Comparison of ENCODE assay signal across 8 cellular contexts in the genomic region with DNA sequence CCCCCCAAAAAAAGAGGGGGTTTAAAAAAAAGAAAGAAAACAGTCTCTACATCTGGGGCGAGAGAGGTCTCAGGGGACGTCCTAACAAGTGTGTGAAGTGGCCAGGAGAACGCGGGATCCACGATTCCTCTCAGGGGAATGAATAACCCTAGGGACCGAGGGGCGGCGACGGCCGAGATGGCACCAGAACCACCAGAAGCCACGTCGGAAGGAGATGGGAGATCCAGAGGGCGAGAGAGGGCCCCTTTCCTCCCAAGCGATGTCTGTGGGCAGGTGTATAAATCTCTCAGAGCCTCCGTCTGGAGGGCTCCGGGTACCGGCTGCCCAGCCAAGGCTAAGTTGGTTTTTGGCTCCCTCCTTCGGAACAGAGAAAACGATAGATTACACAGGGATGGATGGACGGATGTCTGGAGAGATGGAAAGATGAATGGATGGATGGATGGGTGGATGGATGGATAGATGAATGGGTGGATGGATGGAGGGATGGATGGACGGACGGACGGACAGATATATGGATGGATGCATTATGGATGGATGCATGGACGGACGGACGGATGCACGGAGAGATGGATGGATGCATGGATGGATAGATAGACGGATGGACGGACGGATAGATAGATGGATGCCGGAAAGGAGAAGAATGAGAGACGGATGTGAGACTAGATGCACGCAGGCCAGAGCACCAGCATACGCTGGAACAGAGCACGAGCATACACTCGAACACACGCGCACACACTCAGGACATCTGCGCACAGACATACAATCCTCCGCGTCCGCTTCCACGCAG. TPM values are rescaled to one million over a fixed set of nuclear protein-coding genes. Genes with fewer than 3 reads are reported as not detected.
DNase-seq lines count a peak whose midpoint lies in the region; ATAC-seq and TF ChIP-seq lines count a peak whose summit lies in the region.

No MANE protein-coding gene starts in this region.

- peaks cover 58% of the 10 kb centered on the region for H3K79me2 ChIP-seq in hepatocyte

- H3K36me3 ChIP-seq in Caco-2 (ENCODE audit: control insufficient read depth, insufficient read depth, low read length): no peaks in the 10 kb centered on the region
- H3K36me3 ChIP-seq in hepatocyte (replicated peaks; ENCODE audit: insufficient read depth, low read depth): no peaks in the 10 kb centered on the region

- no TSS peak for BruUV-seq in Caco-2 (replicated peaks; lab: Mats Ljungman, UMichigan)

- POLR2A ChIA-PET in Caco-2 (lab: Charles Lee): interaction anchor here (1.3 kb wide), 1 partner anchor 17 kb away, joined by 3 read pairs; no protein-coding TSS in a partner anchor

- H3K4me3 Mint-ChIP-seq in Caco-2 (ENCODE audit: unreplicated experiment): peak overlapping the region; percentile 81
- peak overlapping the region; percentile 94 for H3K4me3 Mint-ChIP-seq in activated naive CD8-positive, alpha-beta T cell

- no peaks in the 10 kb centered on the region for H3K27me3 Mint-ChIP-seq in Caco-2 (ENCODE audit: insufficient read depth, unreplicated experiment)
- peaks cover 37% of the 10 kb centered on the region for H3K27me3 Mint-ChIP-seq in activated naive CD8-positive, alpha-beta T cell

- CTCF ChIA-PET in Caco-2 (lab: Charles Lee): interaction anchor here (1.2 kb wide), 1 partner anchor 35 kb away, joined by 4 read pairs; no protein-coding TSS in a partner anchor

- H3K27me3 ChIP-seq in Caco-2 (replicated peaks; ENCODE audit: control insufficient read depth, insufficient read depth, low read length) (no peaks in the 10 kb centered on the region), hepatocyte (peaks cover 17% of the 10 kb centered on the region)

- H2AFZ ChIP-seq in hepatocyte: no peak overlapping the region

- no peak overlapping the region for H3K27ac ChIP-seq in hepatocyte

- peaks cover 6% of the 10 kb centered on the region for H4K20me1 ChIP-seq in hepatocyte (ENCODE audit: insufficient read depth, poor library complexity, severe bottlenecking)

- peaks cover 59% of the 10 kb centered on the region for H3K4me1 Mint-ChIP-seq in Caco-2 (ENCODE audit: low read depth, unreplicated experiment)
- H3K4me1 Mint-ChIP-seq in activated naive CD8-positive, alpha-beta T cell (ENCODE audit: low read depth): peaks cover 29% of the 10 kb centered on the region

- H3K4me2 ChIP-seq in hepatocyte: peak overlapping the region; percentile 99

- no peaks in the 10 kb centered on the region for H3K9me3 Mint-ChIP-seq in Caco-2 (ENCODE audit: unreplicated experiment)
- H3K9me3 Mint-ChIP-seq in activated naive CD8-positive, alpha-beta T cell (ENCODE audit: low read depth): no peaks in the 10 kb centered on the region

- H3K9me2 ChIP-seq in hepatocyte (replicated peaks; ENCODE audit: insufficient read depth): no peaks in the 10 kb centered on the region

- no peaks in the 10 kb centered on the region for H3K9me3 ChIP-seq in Caco-2
- H3K9me3 ChIP-seq in hepatocyte (ENCODE audit: low read depth): no peaks in the 10 kb centered on the region

- peaks cover 21% of the 10 kb centered on the region for H3K4me1 ChIP-seq in Caco-2
- peaks cover 7% of the 10 kb centered on the region for H3K4me1 ChIP-seq in hepatocyte (ENCODE audit: insufficient read depth)

- no peak for TF ChIP-seq CTCF in Caco-2 (IDR thresholded peaks at IDR 0.05; ENCODE audit: insufficient read depth in 1 of 2, low read depth in 1 of 2, low read length in 1 of 2, severe bottlenecking in 1 of 2, unreplicated experiment in 1 of 2)
- TF ChIP-seq CTCF in hepatocyte (IDR thresholded peaks at IDR 0.05; ENCODE audit: poor library complexity): peak; percentile 44

- H3K27ac Mint-ChIP-seq in Caco-2 (ENCODE audit: unreplicated experiment): peak overlapping the region; percentile 23
- no peak overlapping the region for H3K27ac Mint-ChIP-seq in activated naive CD8-positive, alpha-beta T cell

- no peak for ATAC-seq in HG03571 (IDR thresholded peaks at IDR 0.05; ENCODE audit: unreplicated experiment)
- no peak for ATAC-seq in activated CD4-positive, CD25-positive, alpha-beta regulatory T cell treated with anti-CD3 and anti-CD28 coated beads, Interleukin-2, amount 50 U/mL, for 24 hours

- H3K4me3 ChIP-seq in Caco-2 (ENCODE audit: low read depth, low read length) (peak overlapping the region; percentile 93), hepatocyte (peak overlapping the region; percentile 58), skeletal muscle cell (ENCODE audit: low read depth, low read length) (peak overlapping the region; percentile 85)

- WGBS in hepatocyte (ENCODE audit: low lambda C conversion rate, missing lambda C conversion rate): 10% methylated on average over 42 of the region's 43 CpGs

- peaks cover 60% of the 10 kb centered on the region for H3K36me3 Mint-ChIP-seq in Caco-2 (ENCODE audit: insufficient read depth, unreplicated experiment)
- H3K36me3 Mint-ChIP-seq in activated naive CD8-positive, alpha-beta T cell: no peaks in the 10 kb centered on the region

- DNase-seq in Caco-2: no peak
- peak; percentile 19 for DNase-seq in NCI-H146 (lab: John Stamatoyannopoulos, UW)
- peak; percentile 57 for DNase-seq in hepatocyte (ENCODE audit: low spot score)
- DNase-seq in skeletal muscle cell (ENCODE audit: low read depth): no peak
- DNase-seq in DMS114 treated with DMSO at 0.1 percent for 48 hours (lab: John Stamatoyannopoulos, UW; ENCODE audit: unreplicated experiment): no peak

- intact Hi-C loops in Caco-2 (cut with micrococcal nuclease; ENCODE audit: unreplicated experiment): loop anchor here (5.0 kb wide), 2 partner anchors 148 to 383 kb away; no protein-coding TSS in a partner anchor

RNA-seq across cellular contexts. Expression of gene EPHA4, which starts 1.6 kb away (rescaled TPM):
- total RNA-seq in Caco-2 (2022): 95.5 and 104 TPM in 2 replicates
- 36.8 and 39.0 TPM in 2 replicates for total RNA-seq in hepatocyte
- 7.8 and 8.8 TPM in 2 replicates for polyA plus RNA-seq in hepatocyte

Comparison
In these comparisons a context has a peak if more than half of its experiments do, and no peak if none do; other contexts are left out.
1. DNase-seq: peak in NCI-H146 (single experiment) and hepatocyte (single experiment); none in Caco-2 (0 of 2), skeletal muscle cell (single experiment) and DMS114 treated with DMSO at 0.1 percent for 48 hours (single experiment).
2. Peak in every context shown above with its lines, with median percentiles within 50 percentile points of each other: H3K4me3 ChIP-seq.